Comparison of ENCODE assay signal across 8 cellular contexts in the genomic region with DNA sequence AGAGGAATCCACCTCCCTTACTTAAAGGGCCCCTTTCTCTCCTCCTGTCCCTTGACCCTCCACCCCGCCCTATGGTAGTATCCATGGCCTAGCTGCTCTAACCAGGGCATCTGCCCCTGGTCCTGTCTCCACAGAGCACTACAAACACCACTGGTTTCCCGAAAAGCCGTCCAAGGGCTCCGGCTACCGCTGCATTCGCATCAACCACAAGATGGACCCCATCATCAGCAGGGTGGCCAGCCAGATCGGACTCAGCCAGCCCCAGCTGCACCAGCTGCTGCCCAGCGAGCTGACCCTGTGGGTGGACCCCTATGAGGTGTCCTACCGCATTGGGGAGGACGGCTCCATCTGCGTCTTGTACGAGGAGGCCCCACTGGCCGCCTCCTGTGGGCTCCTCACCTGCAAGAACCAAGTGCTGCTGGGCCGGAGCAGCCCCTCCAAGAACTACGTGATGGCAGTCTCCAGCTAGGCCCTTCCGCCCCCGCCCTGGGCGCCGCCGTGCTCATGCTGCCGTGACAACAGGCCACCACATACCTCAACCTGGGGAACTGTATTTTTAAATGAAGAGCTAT. TPM values are rescaled to one million over a fixed set of nuclear protein-coding genes. Genes with fewer than 3 reads are reported as not detected.
DNase-seq lines count a peak whose midpoint lies in the region; ATAC-seq and TF ChIP-seq lines count a peak whose summit lies in the region.

No MANE protein-coding gene starts in this region.

- in situ Hi-C loops in astrocyte of the cerebellum (cut with HindIII; ENCODE audit: low sequenced_read_pairs) = no loop called here

- intact Hi-C loops in Right ventricle myocardium inferior (cut with DNase I) (loop anchor here (2.0 kb wide), 1 partner anchor 20 kb away; no protein-coding TSS in a partner anchor), cardiac septum (cut with DNase I) (loop anchor here (1.0 kb wide), 3 partner anchors 20 to 34 kb away; no protein-coding TSS in a partner anchor), left colon (cut with DNase I, micrococcal nuclease) (no loop called here)

- no peak for ATAC-seq in Right ventricle myocardium inferior
- ATAC-seq in left colon = peak; percentile 9
- ATAC-seq in GM18520 (IDR thresholded peaks at IDR 0.05; ENCODE audit: unreplicated experiment) = no peak

- TF ChIP-seq CTCF in astrocyte of the cerebellum (IDR thresholded peaks at IDR 0.05; ENCODE audit: low read depth, low read length, missing control alignments) = no peak

- H3K4me3 ChIP-seq in astrocyte of the cerebellum (ENCODE audit: low read depth, low read length) = peak overlapping the region; percentile 84

- DNase-seq in Right ventricle myocardium inferior (ENCODE audit: missing footprints) = peak; percentile 73
- no peak for DNase-seq in cardiac septum (ENCODE audit: low spot score)
- DNase-seq in astrocyte of the cerebellum (ENCODE audit: low read depth) = no peak
- DNase-seq in left colon = peak in 1 of 2 donors; percentile 66
- DNase-seq in stimulated activated naive CD4-positive, alpha-beta T cell (lab: John Stamatoyannopoulos, UW) = peak in 4 of 6 experiments; percentile 19 to 67 (median 32)
- DNase-seq in NCI-H1417 treated with DMSO at 0.1 percent for 48 hours (lab: John Stamatoyannopoulos, UW) = no peak
- no peak for DNase-seq in cortex of kidney (lab: John Stamatoyannopoulos, UW)

RNA-seq across cellular contexts. Expression of gene BTG2, which starts 1.7 kb away (rescaled TPM):
- 44.8 TPM for total RNA-seq in Right ventricle myocardium inferior
- 54.2 TPM for total RNA-seq in cardiac septum
- total RNA-seq in left colon = 10 to 100 TPM; 70.5 to 76.9 TPM

RNA-seq across cellular contexts. Expression of gene FMOD, which starts 43.9 kb away (rescaled TPM):
- total RNA-seq in Right ventricle myocardium inferior (7.7 TPM), cardiac septum (66.0 TPM), left colon (10 to 100 TPM; 25.2 to 29.6 TPM)

Comparison
In these comparisons a context has a peak if more than half of its experiments do, and no peak if none do; other contexts are left out.
1. DNase-seq: peak in Right ventricle myocardium inferior (single experiment) and stimulated activated naive CD4-positive, alpha-beta T cell (4 of 6); none in cardiac septum (single experiment), astrocyte of the cerebellum (single experiment), NCI-H1417 treated with DMSO at 0.1 percent for 48 hours (single experiment) and cortex of kidney (single experiment).
2. intact Hi-C loops: an anchor here in Right ventricle myocardium inferior (2.0 kb wide) and cardiac septum (1.0 kb wide); none called in left colon.